9 cellular contexts compared by ENCODE assay signal in genomic region chr1:174158767-174159252, GRCh38. TPM values are rescaled to one million over a fixed set of nuclear protein-coding genes. Genes with fewer than 3 reads are reported as not detected.
A peak's percentile ranks its signal among the peaks of the same experiment; 100 is the strongest.
DNase-seq lines count a peak whose midpoint lies in the region; ATAC-seq, FAIRE-seq and TF ChIP-seq lines count a peak whose summit lies in the region.
"Had no signal": no experiment of that assay in that cellular context is flagged by ENCODE, and none has a peak within 500 bp of the region (broad histone marks: within the 10 kb centered on the region; RNA-seq: fewer than 3 reads in every experiment).

No MANE protein-coding gene starts in this region.

- peak overlapping the region; percentile 94 for H3K27ac Mint-ChIP-seq in activated CD8-positive, alpha-beta memory T cell treated with anti-CD3 and anti-CD28 coated beads, Interleukin-2, amount 10 ng/mL, durations not matched to agents 7 days and 5 days

- no peaks in the 10 kb centered on the region for H3K9me3 Mint-ChIP-seq in activated CD8-positive, alpha-beta memory T cell treated with anti-CD3 and anti-CD28 coated beads, Interleukin-2, amount 10 ng/mL, durations not matched to agents 7 days and 5 days (ENCODE audit: low read depth)

- H3K27me3 Mint-ChIP-seq in activated CD8-positive, alpha-beta memory T cell treated with anti-CD3 and anti-CD28 coated beads, Interleukin-2, amount 10 ng/mL, durations not matched to agents 7 days and 5 days, result no peaks in the 10 kb centered on the region

- H3K4me3 ChIP-seq in bronchial epithelial cell (ENCODE audit: low read depth, low read length) (peak overlapping the region; percentile 91), mesodermal cell (ENCODE audit: extremely low read depth, insufficient read depth, low read length, poor library complexity, severe bottlenecking) (peak overlapping the region; percentile 81)

- H3K36me3 Mint-ChIP-seq in activated CD8-positive, alpha-beta memory T cell treated with anti-CD3 and anti-CD28 coated beads, Interleukin-2, amount 10 ng/mL, durations not matched to agents 7 days and 5 days, result peaks cover 7% of the 10 kb centered on the region

- WGBS in mesodermal cell (ENCODE audit: insufficient coverage in 2 of 2), 2 experiments, result 0 to 1% methylated on average over 4 to 13 of the region's 23 CpGs

- DNase-seq in activated CD8-positive, alpha-beta memory T cell treated with anti-CD3 and anti-CD28 coated beads, Interleukin-2, amount 10 ng/mL, durations not matched to agents 7 days and 5 days, result no peak
- no peak for DNase-seq in activated CD8-positive, alpha-beta memory T cell treated with anti-CD3 and anti-CD28 coated beads, Interleukin-2, amount 50 U/mL, for 4 hours
- DNase-seq in NCI-H146 treated with DMSO at 0.1 percent for 48 hours (lab: John Stamatoyannopoulos, UW; ENCODE audit: unreplicated experiment) (peak; percentile 88), bronchial epithelial cell (ENCODE audit: low read depth) (peak; percentile 38), hepatic stellate cell (ENCODE audit: low spot score) (no peak)
- no peak for DNase-seq in activated effector memory CD4-positive, alpha-beta T cell treated with anti-CD3 and anti-CD28 coated beads, Interleukin-2, amount 50 U/mL, for 16 hours

- no peaks in the 10 kb centered on the region for H3K27me3 ChIP-seq in bronchial epithelial cell (ENCODE audit: control insufficient read depth, insufficient read depth, low read length)

- ATAC-seq in activated CD8-positive, alpha-beta memory T cell treated with anti-CD3 and anti-CD28 coated beads, Interleukin-2, amount 10 ng/mL, durations not matched to agents 7 days and 5 days, result peak; percentile 1
- ATAC-seq in HG03025 (IDR thresholded peaks at IDR 0.05; ENCODE audit: low FRiP score, unreplicated experiment), result no peak

- peak overlapping the region; percentile 96 for H3K4me3 Mint-ChIP-seq in activated CD8-positive, alpha-beta memory T cell treated with anti-CD3 and anti-CD28 coated beads, Interleukin-2, amount 10 ng/mL, durations not matched to agents 7 days and 5 days

- no peak for TF ChIP-seq CTCF in bronchial epithelial cell (IDR thresholded peaks at IDR 0.05; ENCODE audit: insufficient read depth, low read length, severe bottlenecking)

- H3K27ac ChIP-seq in mesodermal cell (ENCODE audit: low read depth, low read length, severe bottlenecking), result peak overlapping the region; percentile 41

- peaks cover 8% of the 10 kb centered on the region for H3K4me1 ChIP-seq in mesodermal cell (ENCODE audit: control insufficient read depth, insufficient read depth, low read length, poor library complexity, severe bottlenecking)

- H3K9me3 ChIP-seq in mesodermal cell (ENCODE audit: control insufficient read depth, low read length), result no peaks in the 10 kb centered on the region

- H3K4me1 Mint-ChIP-seq in activated CD8-positive, alpha-beta memory T cell treated with anti-CD3 and anti-CD28 coated beads, Interleukin-2, amount 10 ng/mL, durations not matched to agents 7 days and 5 days, result peaks cover 67% of the 10 kb centered on the region

- FAIRE-seq in bronchial epithelial cell (lab: Jason Lieb, UNC), result no peak
- FAIRE-seq: endometrium had no signal

- H3K36me3 ChIP-seq in bronchial epithelial cell (ENCODE audit: control insufficient read depth, insufficient read depth, low read length) (no peaks in the 10 kb centered on the region), mesodermal cell (ENCODE audit: control insufficient read depth, insufficient read depth, low read length) (no peaks in the 10 kb centered on the region)

- CTCF ChIA-PET in activated CD8-positive, alpha-beta memory T cell treated with anti-CD3 and anti-CD28 coated beads, Interleukin-2, amount 10 ng/mL, durations not matched to agents 7 days and 5 days (lab: Charles Lee), result interaction anchor here (1.0 kb wide), 1 partner anchor 46 kb away, joined by 3 read pairs; no protein-coding TSS in a partner anchor

RNA-seq across cellular contexts. Expression of gene RABGAP1L, which starts 0.5 kb away (rescaled TPM):
- 10 to 100 TPM; 60.5 to 83.5 TPM for total RNA-seq in activated CD8-positive, alpha-beta memory T cell treated with anti-CD3 and anti-CD28 coated beads, Interleukin-2, amount 10 ng/mL, durations not matched to agents 7 days and 5 days
- total RNA-seq in bronchial epithelial cell, result 34.1 and 37.4 TPM in 2 replicates
- 10.9 TPM for polyA plus RNA-seq in mesodermal cell (2013, experiment 1 of 2)
- polyA plus RNA-seq in mesodermal cell (2013, experiment 2 of 2), result 10.8 TPM

Comparison
In these comparisons a context has a peak if more than half of its experiments do, and no peak if none do; other contexts are left out.
1. DNase-seq: peak in NCI-H146 treated with DMSO at 0.1 percent for 48 hours (single experiment) and bronchial epithelial cell (single experiment); none in activated CD8-positive, alpha-beta memory T cell treated with anti-CD3 and anti-CD28 coated beads, Interleukin-2, amount 10 ng/mL, durations not matched to agents 7 days and 5 days (single experiment), activated CD8-positive, alpha-beta memory T cell treated with anti-CD3 and anti-CD28 coated beads, Interleukin-2, amount 50 U/mL, for 4 hours (single experiment), hepatic stellate cell (single experiment) and activated effector memory CD4-positive, alpha-beta T cell treated with anti-CD3 and anti-CD28 coated beads, Interleukin-2, amount 50 U/mL, for 16 hours (single experiment).